ENCODE assay signal across 1 cellular context in genomic region chr17:77322284-77322533, GRCh38.
TF ChIP-seq lines count a peak whose summit lies in the region.

No MANE protein-coding gene starts in this region.

TF ChIP-seq in endothelial cell of umbilical vein, 7 proteins besides CTCF, POLR2A, EP300 and RAD21 (continued from another document):
- no peak for TF ChIP-seq MYC (IDR thresholded peaks at IDR 0.05; ENCODE audit: low read depth, low read length)
- no peak for TF ChIP-seq POLR2AphosphoS5 (IDR thresholded peaks at IDR 0.05; ENCODE audit: insufficient read depth, low read depth, low read length)
- no peak for TF ChIP-seq EZH2 (IDR thresholded peaks at IDR 0.05; ENCODE audit: borderline replicate concordance, low read depth, low read length, severe bottlenecking)
TF ChIP-seq in endothelial cell of umbilical vein: peak in this region for 0.
